In genomic region chr1:240399381-240399780, GRCh38 we compare ENCODE assay signal across 1 cellular context.
TF ChIP-seq lines count a peak whose summit lies in the region.

No MANE protein-coding gene starts in this region.

TF ChIP-seq in IMR-90, 13 proteins besides CTCF, POLR2A, EP300 and RAD21 (continued from another document):
- TF ChIP-seq, protein P1, sequence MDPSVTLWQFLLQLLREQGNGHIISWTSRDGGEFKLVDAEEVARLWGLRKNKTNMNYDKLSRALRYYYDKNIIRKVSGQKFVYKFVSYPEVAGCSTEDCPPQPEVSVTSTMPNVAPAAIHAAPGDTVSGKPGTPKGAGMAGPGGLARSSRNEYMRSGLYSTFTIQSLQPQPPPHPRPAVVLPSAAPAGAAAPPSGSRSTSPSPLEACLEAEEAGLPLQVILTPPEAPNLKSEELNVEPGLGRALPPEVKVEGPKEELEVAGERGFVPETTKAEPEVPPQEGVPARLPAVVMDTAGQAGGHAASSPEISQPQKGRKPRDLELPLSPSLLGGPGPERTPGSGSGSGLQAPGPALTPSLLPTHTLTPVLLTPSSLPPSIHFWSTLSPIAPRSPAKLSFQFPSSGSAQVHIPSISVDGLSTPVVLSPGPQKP (IDR thresholded peaks at IDR 0.05; ENCODE audit: borderline replicate concordance, low read depth, low read length) = no peak
- TF ChIP-seq FOS (IDR thresholded peaks at IDR 0.05; ENCODE audit: low read depth, low read length) (peak; percentile 91), RFX5 (IDR thresholded peaks at IDR 0.05; ENCODE audit: low read depth, low read length) (no peak), USF2 (IDR thresholded peaks at IDR 0.05; ENCODE audit: low read depth, low read length) (no peak), CEBPB (IDR thresholded peaks at IDR 0.05; ENCODE audit: low read depth, low read length) (peak; percentile 80), MAZ (IDR thresholded peaks at IDR 0.05; ENCODE audit: borderline replicate concordance, low read depth, low read length) (peak; percentile 32; the same call in 1 of the 2 replicates)
TF ChIP-seq in IMR-90: peak in this region for 6.
